8 cellular contexts compared by ENCODE assay signal in the genomic region with DNA sequence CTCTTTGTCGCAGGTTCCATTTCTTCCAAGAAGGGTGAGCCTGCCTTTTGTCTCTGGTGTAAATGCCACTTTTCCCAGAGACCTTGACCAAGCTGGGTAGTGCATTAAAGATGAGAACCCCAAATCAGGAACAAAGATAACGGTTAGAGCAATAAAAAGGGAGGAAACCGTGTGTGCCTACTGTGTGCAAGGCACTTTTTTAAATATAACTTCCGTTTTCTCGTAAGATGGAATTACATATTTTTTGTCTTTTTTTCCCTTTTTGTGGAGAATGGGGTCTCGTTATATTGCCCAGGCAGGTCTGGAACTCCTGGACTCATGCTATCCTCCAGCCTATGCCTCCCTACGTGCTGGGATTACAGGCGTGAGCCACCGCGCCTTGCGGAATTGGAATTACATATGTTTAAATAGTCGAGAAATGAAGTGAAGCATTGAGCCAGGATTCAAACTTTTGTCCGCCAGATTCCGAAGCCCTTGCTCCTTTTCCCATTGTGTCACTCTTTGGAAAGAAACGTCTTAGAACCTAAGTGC. TPM values are rescaled to one million over a fixed set of nuclear protein-coding genes. Genes with fewer than 3 reads are reported as not detected.
DNase-seq lines count a peak whose midpoint lies in the region; ATAC-seq, FAIRE-seq and TF ChIP-seq lines count a peak whose summit lies in the region.

No MANE protein-coding gene starts in this region.

- H3K4me3 ChIP-seq in kidney (ENCODE audit: low read length in 2 of 2) (peak overlapping the region; percentile 54 to 85), suprapubic skin (peak overlapping the region; percentile 75)

- H3K9me3 ChIP-seq in kidney (ENCODE audit: control insufficient read depth in 1 of 2, low read length in 2 of 2) (no peaks in the 10 kb centered on the region), suprapubic skin (no peaks in the 10 kb centered on the region)

- 23% methylated on average over 15 of the region's 15 CpGs for WGBS in suprapubic skin

- intact Hi-C loops in activated T-helper 2 cell treated with anti-CD3 and anti-CD28 coated beads, Interferon-gamma antibody, Interleukin-2, Interleukin-4, amounts not matched to agents 10 μg/mL and 5 μg/mL and 100 μg/mL, durations not matched to agents 14 hours and 24 hours and 36 hours (cut with micrococcal nuclease) = loop anchor here (1.0 to 5.0 kb wide), 7 partner anchors 30 to 245 kb away; a partner anchor contains a TSS
- intact Hi-C loops in kidney (cut with DNase I) = no loop called here

- no peak for DNase-seq in T-helper 1 cell
- no peak for DNase-seq in activated T-helper 2 cell treated with anti-CD3 and anti-CD28 coated beads, Interferon-gamma antibody, Interleukin-2, Interleukin-4, amounts not matched to agents 10 μg/mL and 5 μg/mL and 100 μg/mL, durations not matched to agents 14 hours and 24 hours and 36 hours (ENCODE audit: low spot score)
- no peak for DNase-seq in kidney
- no peak for DNase-seq in suprapubic skin (ENCODE audit: low spot score in 2 of 2)
- no peak for DNase-seq in hepatic stellate cell (ENCODE audit: low spot score)
- DNase-seq in NCI-H1417 treated with DMSO at 0.1 percent for 48 hours (lab: John Stamatoyannopoulos, UW) = no peak

- H3K27me3 Mint-ChIP-seq in T-helper 1 cell treated with Interleukin-12 subunit alpha and Interleukin-12 subunit beta and Interleukin-4 antibody, amounts not matched to agents 30 μg/mL and 1 μg/mL, for 36 hours (ENCODE audit: low read depth) = no peaks in the 10 kb centered on the region
- no peaks in the 10 kb centered on the region for H3K27me3 Mint-ChIP-seq in activated T-helper 2 cell treated with anti-CD3 and anti-CD28 coated beads, Interferon-gamma antibody, Interleukin-2, Interleukin-4, amounts not matched to agents 10 μg/mL and 5 μg/mL and 100 μg/mL, durations not matched to agents 14 hours and 24 hours and 36 hours (ENCODE audit: low read depth)

- peaks cover 44% of the 10 kb centered on the region for H3K4me1 Mint-ChIP-seq in T-helper 1 cell treated with Interleukin-12 subunit alpha and Interleukin-12 subunit beta and Interleukin-4 antibody, amounts not matched to agents 30 μg/mL and 1 μg/mL, for 36 hours (ENCODE audit: low read depth)
- peaks cover 41% of the 10 kb centered on the region for H3K4me1 Mint-ChIP-seq in activated T-helper 2 cell treated with anti-CD3 and anti-CD28 coated beads, Interferon-gamma antibody, Interleukin-2, Interleukin-4, amounts not matched to agents 10 μg/mL and 5 μg/mL and 100 μg/mL, durations not matched to agents 14 hours and 24 hours and 36 hours (ENCODE audit: low read depth)

- TF ChIP-seq EP300 in suprapubic skin (IDR thresholded peaks at IDR 0.05) = no peak

- peaks cover 13% of the 10 kb centered on the region for H3K36me3 Mint-ChIP-seq in T-helper 1 cell treated with Interleukin-12 subunit alpha and Interleukin-12 subunit beta and Interleukin-4 antibody, amounts not matched to agents 30 μg/mL and 1 μg/mL, for 36 hours (ENCODE audit: low read depth)
- H3K36me3 Mint-ChIP-seq in activated T-helper 2 cell treated with anti-CD3 and anti-CD28 coated beads, Interferon-gamma antibody, Interleukin-2, Interleukin-4, amounts not matched to agents 10 μg/mL and 5 μg/mL and 100 μg/mL, durations not matched to agents 14 hours and 24 hours and 36 hours (ENCODE audit: low read depth) = peaks cover 22% of the 10 kb centered on the region

- ATAC-seq in HG03280 (IDR thresholded peaks at IDR 0.05; ENCODE audit: unreplicated experiment) = no peak

- FAIRE-seq in kidney (lab: Jason Lieb, UNC) = no peak

- H3K4me1 ChIP-seq in kidney (ENCODE audit: control insufficient read depth in 1 of 2, insufficient read depth in 1 of 2, low read depth in 1 of 2, low read length in 2 of 2) (peaks cover 8 to 17% of the 10 kb centered on the region in 2 donors), suprapubic skin (peaks cover 42% of the 10 kb centered on the region)

- no peak for TF ChIP-seq POLR2A in suprapubic skin (IDR thresholded peaks at IDR 0.05)

- H3K9me3 Mint-ChIP-seq in T-helper 1 cell treated with Interleukin-12 subunit alpha and Interleukin-12 subunit beta and Interleukin-4 antibody, amounts not matched to agents 30 μg/mL and 1 μg/mL, for 36 hours = no peaks in the 10 kb centered on the region
- no peaks in the 10 kb centered on the region for H3K9me3 Mint-ChIP-seq in activated T-helper 2 cell treated with anti-CD3 and anti-CD28 coated beads, Interferon-gamma antibody, Interleukin-2, Interleukin-4, amounts not matched to agents 10 μg/mL and 5 μg/mL and 100 μg/mL, durations not matched to agents 14 hours and 24 hours and 36 hours

- H3K27ac ChIP-seq in kidney (ENCODE audit: low read depth in 2 of 2, low read length in 2 of 2) = peak overlapping the region in 1 of 2 donors; percentile 63
- H3K27ac ChIP-seq in suprapubic skin = peak overlapping the region; percentile 83

- no peaks in the 10 kb centered on the region for H3K27me3 ChIP-seq in suprapubic skin

- H3K4me3 Mint-ChIP-seq in T-helper 1 cell treated with Interleukin-12 subunit alpha and Interleukin-12 subunit beta and Interleukin-4 antibody, amounts not matched to agents 30 μg/mL and 1 μg/mL, for 36 hours = peak overlapping the region; percentile 100
- peak overlapping the region; percentile 99 for H3K4me3 Mint-ChIP-seq in activated T-helper 2 cell treated with anti-CD3 and anti-CD28 coated beads, Interferon-gamma antibody, Interleukin-2, Interleukin-4, amounts not matched to agents 10 μg/mL and 5 μg/mL and 100 μg/mL, durations not matched to agents 14 hours and 24 hours and 36 hours (ENCODE audit: low read depth)

- peak overlapping the region in 1 of 2 donors; percentile 75 for H3K9ac ChIP-seq in kidney (ENCODE audit: low read length in 2 of 2)

- peak overlapping the region; percentile 80 for H3K27ac Mint-ChIP-seq in T-helper 1 cell treated with Interleukin-12 subunit alpha and Interleukin-12 subunit beta and Interleukin-4 antibody, amounts not matched to agents 30 μg/mL and 1 μg/mL, for 36 hours
- peak overlapping the region; percentile 76 for H3K27ac Mint-ChIP-seq in activated T-helper 2 cell treated with anti-CD3 and anti-CD28 coated beads, Interferon-gamma antibody, Interleukin-2, Interleukin-4, amounts not matched to agents 10 μg/mL and 5 μg/mL and 100 μg/mL, durations not matched to agents 14 hours and 24 hours and 36 hours

- H3K36me3 ChIP-seq in kidney (ENCODE audit: control insufficient read depth in 1 of 2, insufficient read depth in 2 of 2, low read length in 2 of 2) = peaks cover 0 to 2% of the 10 kb centered on the region in 2 donors
- peaks cover 13% of the 10 kb centered on the region for H3K36me3 ChIP-seq in suprapubic skin

- TF ChIP-seq CTCF in kidney (IDR thresholded peaks at IDR 0.05; ENCODE audit: borderline replicate concordance, extremely low read depth, insufficient read depth) = no peak
- TF ChIP-seq CTCF in suprapubic skin (IDR thresholded peaks at IDR 0.05) = no peak

RNA-seq across cellular contexts. Expression of a gene that starts 0.5 kb away (rescaled TPM):
- total RNA-seq in activated T-helper 2 cell treated with anti-CD3 and anti-CD28 coated beads, Interferon-gamma antibody, Interleukin-2, Interleukin-4, amounts not matched to agents 10 μg/mL and 5 μg/mL and 100 μg/mL, durations not matched to agents 14 hours and 24 hours and 36 hours = 77.3 and 86.8 TPM in 2 replicates
- total RNA-seq in kidney = 31.0 TPM
- polyA plus RNA-seq in kidney (ENCODE audit: insufficient read depth, low read depth, low replicate concordance) = 42.3 TPM
- total RNA-seq in suprapubic skin = 10 to 100 TPM; 13.3 to 23.7 (median 20.1) TPM

RNA-seq across cellular contexts. Expression of a gene that starts 1.9 kb away (rescaled TPM):
- total RNA-seq in activated T-helper 2 cell treated with anti-CD3 and anti-CD28 coated beads, Interferon-gamma antibody, Interleukin-2, Interleukin-4, amounts not matched to agents 10 μg/mL and 5 μg/mL and 100 μg/mL, durations not matched to agents 14 hours and 24 hours and 36 hours = 38.5 TPM in 2 replicates
- total RNA-seq in kidney (45.5 TPM), suprapubic skin (10 to 100 TPM; 28.4 to 60.6 (median 35.8) TPM)
- polyA plus RNA-seq in kidney (ENCODE audit: insufficient read depth, low read depth, low replicate concordance) = 17.6 TPM

RNA-seq across cellular contexts. Expression of a gene that starts 6.2 kb away (rescaled TPM):
- 0.39 and 1.4 TPM in 2 replicates for total RNA-seq in activated T-helper 2 cell treated with anti-CD3 and anti-CD28 coated beads, Interferon-gamma antibody, Interleukin-2, Interleukin-4, amounts not matched to agents 10 μg/mL and 5 μg/mL and 100 μg/mL, durations not matched to agents 14 hours and 24 hours and 36 hours
- total RNA-seq in kidney = 5.1 TPM
- 164 TPM for polyA plus RNA-seq in kidney (ENCODE audit: insufficient read depth, low read depth, low replicate concordance)
- 1 to 10 TPM in 2 of 4 donors, not detected in 2; 1.3 to 2.4 TPM for total RNA-seq in suprapubic skin

RNA-seq across cellular contexts. Expression of a gene that starts 34.4 kb away (rescaled TPM):
- 131 and 136 TPM in 2 replicates for total RNA-seq in activated T-helper 2 cell treated with anti-CD3 and anti-CD28 coated beads, Interferon-gamma antibody, Interleukin-2, Interleukin-4, amounts not matched to agents 10 μg/mL and 5 μg/mL and 100 μg/mL, durations not matched to agents 14 hours and 24 hours and 36 hours
- total RNA-seq in kidney (112 TPM), suprapubic skin (100 to 1,000 TPM in 2 of 4 donors, 10 to 100 TPM in 2; 53.6 to 137 (median 85.9) TPM)
- polyA plus RNA-seq in kidney (ENCODE audit: insufficient read depth, low read depth, low replicate concordance) = 18.8 TPM

RNA-seq across cellular contexts. Expression of a gene that starts 34.5 kb away (rescaled TPM):
- total RNA-seq in activated T-helper 2 cell treated with anti-CD3 and anti-CD28 coated beads, Interferon-gamma antibody, Interleukin-2, Interleukin-4, amounts not matched to agents 10 μg/mL and 5 μg/mL and 100 μg/mL, durations not matched to agents 14 hours and 24 hours and 36 hours = 66.0 and 78.0 TPM in 2 replicates
- total RNA-seq in kidney (46.4 TPM), suprapubic skin (10 to 100 TPM; 20.3 to 33.6 (median 24.6) TPM)
- polyA plus RNA-seq in kidney (ENCODE audit: insufficient read depth, low read depth, low replicate concordance) = 8.6 TPM
